Comparison of ENCODE assay signal across 9 cellular contexts in genomic region chr1:87684194-87684593, GRCh38.
DNase-seq lines count a peak whose midpoint lies in the region; ATAC-seq lines count a peak whose summit lies in the region.
"Had no signal": no experiment of that assay in that cellular context is flagged by ENCODE, and none has a peak within 500 bp of the region (broad histone marks: within the 10 kb centered on the region; RNA-seq: fewer than 3 reads in every experiment).

No MANE protein-coding gene starts in this region.

- no peaks in the 10 kb centered on the region for H3K27me3 ChIP-seq in esophagus (ENCODE audit: control insufficient read depth in 1 of 2, insufficient read depth in 2 of 2, low read length in 2 of 2)

- peaks cover 3 to 5% of the 10 kb centered on the region in 2 donors for H3K4me1 Mint-ChIP-seq in natural killer cell treated with Interleukin-12 subunit alpha and Interleukin-12 subunit beta and Interleukin-15 and Interleukin-18, amount 100 ng/mL, for 72 hours (ENCODE audit: low read depth in 2 of 2)

- no peaks in the 10 kb centered on the region for H3K36me3 ChIP-seq in esophagus (ENCODE audit: control insufficient read depth in 2 of 2, insufficient read depth in 2 of 2, low read length in 1 of 2)

- H3K9me3 ChIP-seq in esophagus (ENCODE audit: control insufficient read depth in 2 of 2, insufficient read depth in 1 of 2, low read depth in 1 of 2, low read length in 1 of 2): no peaks in the 10 kb centered on the region

- peak overlapping the region; percentile 46 to 50 for H3K4me3 ChIP-seq in esophagus (ENCODE audit: low read depth in 1 of 2, low read length in 2 of 2)

- H3K27ac Mint-ChIP-seq in natural killer cell treated with Interleukin-12 subunit alpha and Interleukin-12 subunit beta and Interleukin-15 and Interleukin-18, amount 100 ng/mL, for 72 hours: no peak overlapping the region

- WGBS in esophagus, 2 donors: 36 to 53% methylated on average over 14 of the region's 14 CpGs

- H3K27me3 Mint-ChIP-seq in natural killer cell treated with Interleukin-12 subunit alpha and Interleukin-12 subunit beta and Interleukin-15 and Interleukin-18, amount 100 ng/mL, for 72 hours: peaks cover 3 to 7% of the 10 kb centered on the region in 2 donors

- H3K4me1 ChIP-seq in esophagus (ENCODE audit: control insufficient read depth in 2 of 2, insufficient read depth in 2 of 2, low read length in 1 of 2): no peaks in the 10 kb centered on the region

- DNase-seq in DMS53 (lab: John Stamatoyannopoulos, UW): peak; percentile 69
- peak; percentile 19 for DNase-seq in NCI-H345 (lab: John Stamatoyannopoulos, UW)
- DNase-seq in natural killer cell treated with Interleukin-12 subunit alpha and Interleukin-12 subunit beta and Interleukin-15 and Interleukin-18, amount 100 ng/mL, for 72 hours (ENCODE audit: low spot score): no peak
- no peak for DNase-seq in OCI-M1 (lab: John Stamatoyannopoulos, UW)

- no peak for ATAC-seq in natural killer cell treated with Interleukin-12 subunit alpha and Interleukin-12 subunit beta and Interleukin-15 and Interleukin-18, amount 100 ng/mL, for 72 hours
- no peak for ATAC-seq in GM18867 (IDR thresholded peaks at IDR 0.05; ENCODE audit: unreplicated experiment)
- ATAC-seq in GM21825 (IDR thresholded peaks at IDR 0.05; ENCODE audit: unreplicated experiment): no peak
- no peak for ATAC-seq in GM21390 (IDR thresholded peaks at IDR 0.05; ENCODE audit: unreplicated experiment)

- H3K36me3 Mint-ChIP-seq in natural killer cell treated with Interleukin-12 subunit alpha and Interleukin-12 subunit beta and Interleukin-15 and Interleukin-18, amount 100 ng/mL, for 72 hours: no peaks in the 10 kb centered on the region

- peak overlapping the region; percentile 54 for H3K4me3 Mint-ChIP-seq in natural killer cell treated with Interleukin-12 subunit alpha and Interleukin-12 subunit beta and Interleukin-15 and Interleukin-18, amount 100 ng/mL, for 72 hours

- no peak overlapping the region for H3K27ac ChIP-seq in esophagus (ENCODE audit: low read depth in 2 of 2, low read length in 1 of 2)
- H3K27ac ChIP-seq: epithelial cell of prostate had no signal

- H3K9me3 Mint-ChIP-seq in natural killer cell treated with Interleukin-12 subunit alpha and Interleukin-12 subunit beta and Interleukin-15 and Interleukin-18, amount 100 ng/mL, for 72 hours: no peaks in the 10 kb centered on the region

Comparison
In these comparisons a context has a peak if more than half of its experiments do, and no peak if none do; other contexts are left out.
1. DNase-seq: peak in DMS53 (single experiment) and NCI-H345 (single experiment); none in natural killer cell treated with Interleukin-12 subunit alpha and Interleukin-12 subunit beta and Interleukin-15 and Interleukin-18, amount 100 ng/mL, for 72 hours (single experiment) and OCI-M1 (single experiment).